In genomic region chr4:101835121-101835904, GRCh38 we compare ENCODE assay signal across 12 cellular contexts. TPM values are rescaled to one million over a fixed set of nuclear protein-coding genes. Genes with fewer than 3 reads are reported as not detected.
DNase-seq lines count a peak whose midpoint lies in the region; ATAC-seq and TF ChIP-seq lines count a peak whose summit lies in the region.
"Had no signal": no experiment of that assay in that cellular context is flagged by ENCODE, and none has a peak within 500 bp of the region (broad histone marks: within the 10 kb centered on the region; RNA-seq: fewer than 3 reads in every experiment).

No MANE protein-coding gene starts in this region.

- TF ChIP-seq CTCF in MCF 10A (IDR thresholded peaks at IDR 0.05; ENCODE audit: unreplicated experiment) (no peak), breast epithelium (IDR thresholded peaks at IDR 0.05) (no peak), upper lobe of right lung (IDR thresholded peaks at IDR 0.05) (no peak), ascending aorta (IDR thresholded peaks at IDR 0.05) (no peak)

- no peak for TF ChIP-seq POLR2A in breast epithelium (IDR thresholded peaks at IDR 0.05)

- H3K4me1 ChIP-seq in breast epithelium: peaks cover 0 to 3% of the 10 kb centered on the region in 2 donors
- peaks cover 5% of the 10 kb centered on the region for H3K4me1 ChIP-seq in upper lobe of right lung
- H3K4me1 ChIP-seq in ascending aorta: no peaks in the 10 kb centered on the region

- H3K9me3 Mint-ChIP-seq in MCF 10A (ENCODE audit: unreplicated experiment): no peaks in the 10 kb centered on the region
- H3K9me3 Mint-ChIP-seq: CD8-positive, alpha-beta memory T cell; T-helper 1 cell treated with Interleukin-12 subunit alpha and Interleukin-12 subunit beta and Interleukin-4 antibody, amounts not matched to agents 30 μg/mL and 1 μg/mL, for 36 hours had no signal

- intact Hi-C loops in MCF 10A (cut with micrococcal nuclease) (no loop called here), breast epithelium (cut with DNase I; ENCODE audit: low total_unique reads) (no loop called here), upper lobe of right lung (cut with DNase I) (no loop called here), ascending aorta (cut with DNase I) (no loop called here)

- H3K4me3 Mint-ChIP-seq in MCF 10A (ENCODE audit: unreplicated experiment): peak overlapping the region; percentile 43
- H3K4me3 Mint-ChIP-seq: CD8-positive, alpha-beta memory T cell; T-helper 1 cell treated with Interleukin-12 subunit alpha and Interleukin-12 subunit beta and Interleukin-4 antibody, amounts not matched to agents 30 μg/mL and 1 μg/mL, for 36 hours had no signal

- DNase-seq in MCF 10A (ENCODE audit: unreplicated experiment) (peak; percentile 79), breast epithelium (ENCODE audit: low spot score in 2 of 2) (no peak), OCI-M1 (lab: John Stamatoyannopoulos, UW) (peak; percentile 70), globus pallidus (ENCODE audit: low spot score) (peak; percentile 49), upper lobe of right lung (no peak), ascending aorta (ENCODE audit: low spot score in 2 of 2) (no peak), DMS114 treated with DMSO at 0.1 percent for 48 hours (lab: John Stamatoyannopoulos, UW; ENCODE audit: unreplicated experiment) (no peak)
- DNase-seq: CD8-positive, alpha-beta memory T cell; effector memory CD4-positive, alpha-beta T cell; stimulated activated CD4-positive, alpha-beta T cell treated with anti-CD3 and anti-CD28 coated beads, Interleukin-12 subunit alpha, Interleukin-12 subunit beta, amount 100 ng/mL, for 4 hours had no signal

- H3K27ac Mint-ChIP-seq in MCF 10A (ENCODE audit: low read depth, unreplicated experiment): peak overlapping the region; percentile 74
- H3K27ac Mint-ChIP-seq: CD8-positive, alpha-beta memory T cell; T-helper 1 cell treated with Interleukin-12 subunit alpha and Interleukin-12 subunit beta and Interleukin-4 antibody, amounts not matched to agents 30 μg/mL and 1 μg/mL, for 36 hours had no signal

- no TSS peak for BruUV-seq in MCF 10A (replicated peaks; lab: Mats Ljungman, UMichigan)

- CTCF ChIA-PET in MCF 10A (lab: Yijun Ruan, JAX): interaction anchor here (0.5 to 0.6 kb wide), 2 partner anchors 172 to 1740 kb away, joined by 3 read pairs; no protein-coding TSS in a partner anchor

- no peaks in the 10 kb centered on the region for H3K36me3 Mint-ChIP-seq in MCF 10A (ENCODE audit: insufficient read depth, unreplicated experiment)
- H3K36me3 Mint-ChIP-seq: CD8-positive, alpha-beta memory T cell had no signal

- H3K4me3 ChIP-seq in breast epithelium: no peak overlapping the region
- H3K4me3 ChIP-seq in upper lobe of right lung: no peak overlapping the region
- H3K4me3 ChIP-seq in ascending aorta: no peak overlapping the region

- ATAC-seq in upper lobe of right lung (peak; percentile 80), GM18870 (IDR thresholded peaks at IDR 0.05; ENCODE audit: unreplicated experiment) (no peak)

- H3K4me1 Mint-ChIP-seq in MCF 10A (ENCODE audit: insufficient read depth, unreplicated experiment): peaks cover 13% of the 10 kb centered on the region
- H3K4me1 Mint-ChIP-seq: CD8-positive, alpha-beta memory T cell had no signal

- H3K27me3 Mint-ChIP-seq in MCF 10A (ENCODE audit: insufficient read depth, unreplicated experiment): no peaks in the 10 kb centered on the region

- H3K9me3 ChIP-seq in breast epithelium: no peaks in the 10 kb centered on the region
- no peaks in the 10 kb centered on the region for H3K9me3 ChIP-seq in upper lobe of right lung
- H3K9me3 ChIP-seq in ascending aorta: no peaks in the 10 kb centered on the region

- H3K27ac ChIP-seq in breast epithelium: peak overlapping the region in 1 of 2 donors; percentile 49
- H3K27ac ChIP-seq in upper lobe of right lung: no peak overlapping the region
- H3K27ac ChIP-seq in ascending aorta: no peak overlapping the region

- no peaks in the 10 kb centered on the region for H3K27me3 ChIP-seq in breast epithelium
- H3K27me3 ChIP-seq in upper lobe of right lung: no peaks in the 10 kb centered on the region
- no peaks in the 10 kb centered on the region for H3K27me3 ChIP-seq in ascending aorta

- H3K36me3 ChIP-seq in breast epithelium (no peaks in the 10 kb centered on the region), upper lobe of right lung (no peaks in the 10 kb centered on the region), ascending aorta (no peaks in the 10 kb centered on the region)

- POLR2A ChIA-PET in MCF 10A (lab: Yijun Ruan, JAX): interaction anchor here (0.6 to 0.7 kb wide), 4 partner anchors 22 to 687 kb away, joined by 3 read pairs; no protein-coding TSS in a partner anchor

RNA-seq across cellular contexts. Expression of gene BANK1, which starts 44.8 kb away (rescaled TPM):
- total RNA-seq in MCF 10A (2022) (not detected in 2 replicates), breast epithelium (10 to 100 TPM in 1 of 3 donors, 1 to 10 TPM in 1, under 1 TPM in 1; 0.98 to 13.3 (median 2.0) TPM), upper lobe of right lung (12.6 TPM), ascending aorta (not detected)
- total RNA-seq: CD8-positive, alpha-beta memory T cell had no signal

Comparison
In these comparisons a context has a peak if more than half of its experiments do, and no peak if none do; other contexts are left out.
1. DNase-seq: peak in MCF 10A (single experiment), OCI-M1 (single experiment) and globus pallidus (single experiment); none in breast epithelium (0 of 2), upper lobe of right lung (single experiment), ascending aorta (0 of 2) and DMS114 treated with DMSO at 0.1 percent for 48 hours (single experiment).